ENCODE assay signal across 23 cellular contexts in the genomic region with DNA sequence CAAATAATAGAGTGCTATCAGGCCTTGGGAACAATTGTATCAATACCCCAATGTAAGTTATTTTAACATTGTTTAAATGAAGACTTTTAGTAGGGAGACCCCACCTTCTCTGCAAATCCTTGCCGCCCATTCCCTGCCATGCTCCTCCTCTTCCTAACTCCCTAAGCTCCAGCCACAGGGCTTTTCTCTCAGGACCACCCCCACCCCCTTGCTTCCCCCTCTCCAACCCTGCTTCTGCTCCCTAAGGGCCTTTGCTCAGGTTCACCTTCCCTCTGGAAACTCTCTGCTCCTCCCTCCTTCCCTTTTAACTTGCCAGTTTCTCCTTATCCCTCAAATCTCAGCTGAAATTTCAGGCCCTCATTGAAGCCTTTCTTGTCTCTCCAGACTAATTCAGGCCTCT. TPM values are rescaled to one million over a fixed set of nuclear protein-coding genes. Genes with fewer than 3 reads are reported as not detected.
DNase-seq lines count a peak whose midpoint lies in the region; TF ChIP-seq lines count a peak whose summit lies in the region.
"Had no signal": no experiment of that assay in that cellular context is flagged by ENCODE, and none has a peak within 500 bp of the region (broad histone marks: within the 10 kb centered on the region; RNA-seq: fewer than 3 reads in every experiment).

No MANE protein-coding gene starts in this region.

- intact Hi-C loops in A673 (cut with micrococcal nuclease; ENCODE audit: unreplicated experiment), result loop anchor here (10.0 kb wide), 1 partner anchor 741 kb away; no protein-coding TSS in a partner anchor
- intact Hi-C loops in testis (cut with DNase I; ENCODE audit: low total_unique reads), result no loop called here

- peak overlapping the region; percentile 54 for H3K9ac ChIP-seq in SK-N-MC (ENCODE audit: insufficient read length)
- H3K9ac ChIP-seq in fibroblast of lung (ENCODE audit: insufficient read depth, low read length), result peak overlapping the region; percentile 6
- H3K9ac ChIP-seq in parathyroid adenoma, result no peak overlapping the region
- H3K9ac ChIP-seq: GM23248 had no signal

- DNase-seq in A673 (ENCODE audit: low spot score) (no peak), SK-N-MC (ENCODE audit: low read depth, low spot score) (no peak), fibroblast of lung (ENCODE audit: low read depth in 2 of 2) (no peak), testis (no peak)
- no peak for DNase-seq in stimulated activated naive CD4-positive, alpha-beta T cell treated with Interleukin-2 at 50 U/mL for 16 hours (lab: John Stamatoyannopoulos, UW)
- DNase-seq: ACHN; BE2C; C1 segment of cervical spinal cord; CD4-positive, CD25-positive, alpha-beta regulatory T cell; CD8-positive, alpha-beta memory T cell; COR-L47; DMS 273 treated with DMSO at 0.1 percent for 48 hours; DMS53; DND-41; EL; GM23248; H7; HFFc6; IMR-90 had no signal

- H3K27ac ChIP-seq in A673 (ENCODE audit: low read depth, low read length, poor library complexity, severe bottlenecking) (peak overlapping the region; percentile 71), SK-N-MC (peak overlapping the region; percentile 95), fibroblast of lung (ENCODE audit: insufficient read depth, low read length) (no peak overlapping the region), parathyroid adenoma (no peak overlapping the region), testis (no peak overlapping the region)
- H3K27ac ChIP-seq: GM23248 had no signal

- TF ChIP-seq POLR2A in testis (IDR thresholded peaks at IDR 0.05), result no peak

- H3K4me2 ChIP-seq in fibroblast of lung (ENCODE audit: extremely low read depth, insufficient read depth, low read length) (no peak overlapping the region), parathyroid adenoma (ENCODE audit: low read length) (no peak overlapping the region)

- H3K4me1 ChIP-seq in A673 (ENCODE audit: insufficient read depth, low read length, poor library complexity, severe bottlenecking), result peaks cover 78% of the 10 kb centered on the region
- H3K4me1 ChIP-seq in fibroblast of lung (ENCODE audit: control insufficient read depth, extremely low read depth, insufficient read depth, low read length), result peaks cover 3% of the 10 kb centered on the region
- H3K4me1 ChIP-seq in parathyroid adenoma, result peaks cover 18% of the 10 kb centered on the region
- H3K4me1 ChIP-seq in testis, result no peaks in the 10 kb centered on the region

- H3K79me2 ChIP-seq in fibroblast of lung (ENCODE audit: control insufficient read depth, insufficient read depth, low read length), result no peaks in the 10 kb centered on the region
- no peaks in the 10 kb centered on the region for H3K79me2 ChIP-seq in parathyroid adenoma

- no peaks in the 10 kb centered on the region for H3K27me3 ChIP-seq in A673 (replicated peaks; ENCODE audit: insufficient read depth, low read depth, low read length, poor library complexity)
- no peaks in the 10 kb centered on the region for H3K27me3 ChIP-seq in fibroblast of lung (ENCODE audit: control insufficient read depth, insufficient read depth, low read length)
- H3K27me3 ChIP-seq in parathyroid adenoma (ENCODE audit: control insufficient read depth, insufficient read depth, low read length), result no peaks in the 10 kb centered on the region
- H3K27me3 ChIP-seq in testis, result no peaks in the 10 kb centered on the region
- H3K27me3 ChIP-seq: BE2C had no signal

- H2AFZ ChIP-seq in fibroblast of lung (ENCODE audit: low read length) (no peak overlapping the region), parathyroid adenoma (peak overlapping the region; percentile 11)
- H2AFZ ChIP-seq: GM23248 had no signal

- 88 to 89% methylated on average over 1 of the region's 1 CpG for WGBS in testis, 2 donors

- no TSS peak for BruUV-seq in A673 (replicated peaks; lab: Mats Ljungman, UMichigan)

- no peaks in the 10 kb centered on the region for H3K36me3 ChIP-seq in A673 (ENCODE audit: insufficient read depth, low read length, poor library complexity, severe bottlenecking)
- no peaks in the 10 kb centered on the region for H3K36me3 ChIP-seq in SK-N-MC (ENCODE audit: insufficient read depth, low read length)
- H3K36me3 ChIP-seq in fibroblast of lung (ENCODE audit: control insufficient read depth, insufficient read depth, low read length), result no peaks in the 10 kb centered on the region
- no peaks in the 10 kb centered on the region for H3K36me3 ChIP-seq in parathyroid adenoma (ENCODE audit: control insufficient read depth, insufficient read depth, low read length)
- no peaks in the 10 kb centered on the region for H3K36me3 ChIP-seq in testis (ENCODE audit: low read depth, missing control alignments)
- H3K36me3 ChIP-seq: BE2C had no signal

- H3K4me3 ChIP-seq in A673 (ENCODE audit: low read depth, low read length, poor library complexity, severe bottlenecking), result no peak overlapping the region
- no peak overlapping the region for H3K4me3 ChIP-seq in SK-N-MC
- H3K4me3 ChIP-seq in fibroblast of lung (replicated peaks in 1 of 4; ENCODE audit: control extremely low read depth in 1 of 4, insufficient read depth in 1 of 4, low read depth in 3 of 4, low read length in 4 of 4), result no peak overlapping the region
- no peak overlapping the region for H3K4me3 ChIP-seq in parathyroid adenoma (ENCODE audit: low read depth, low read length)
- H3K4me3 ChIP-seq in testis, result no peak overlapping the region
- H3K4me3 ChIP-seq: GM12878, GM23248 had no signal

- no peaks in the 10 kb centered on the region for H4K20me1 ChIP-seq in fibroblast of lung (ENCODE audit: control insufficient read depth, extremely low read depth, insufficient read depth, low read length)

- H3K9me3 ChIP-seq in A673 (ENCODE audit: low read depth, low read length, poor library complexity, severe bottlenecking), result peaks cover 3% of the 10 kb centered on the region
- no peaks in the 10 kb centered on the region for H3K9me3 ChIP-seq in SK-N-MC (ENCODE audit: low read depth, low read length)
- H3K9me3 ChIP-seq in fibroblast of lung (ENCODE audit: control insufficient read depth, insufficient read depth, low read depth, low read length), result no peaks in the 10 kb centered on the region
- H3K9me3 ChIP-seq in parathyroid adenoma (ENCODE audit: control insufficient read depth, low read length), result no peaks in the 10 kb centered on the region
- H3K9me3 ChIP-seq in testis, result no peaks in the 10 kb centered on the region

- CTCF ChIA-PET in A673 (lab: Charles Lee), result no interaction called here

- POLR2A ChIA-PET in A673 (lab: Charles Lee; ENCODE audit: low non-redundant PET), result no interaction called here

- no peak for TF ChIP-seq CTCF in A673 (conservative IDR thresholded peaks at IDR 0.05; ENCODE audit: low read depth, low read length)
- TF ChIP-seq CTCF in fibroblast of lung (conservative IDR thresholded peaks at IDR 0.05 in 1 of 2, IDR thresholded peaks at IDR 0.05 in 1 of 2; ENCODE audit: low read depth in 1 of 2, low read length in 2 of 2), result no peak
- no peak for TF ChIP-seq CTCF in parathyroid adenoma (IDR thresholded peaks at IDR 0.05)
- no peak for TF ChIP-seq CTCF in testis (IDR thresholded peaks at IDR 0.05)

RNA-seq across cellular contexts. Expression of a gene that starts 16.8 kb away (rescaled TPM):
- 0.39 TPM in 1 of 2 replicates, not detected in the other for total RNA-seq in A673 (2021)
- total RNA-seq in fibroblast of lung, result not detected in 2 replicates
- 0.16 and 0.36 TPM in 2 replicates for polyA plus RNA-seq in fibroblast of lung
- 0.42 TPM in 1 of 2 replicates, not detected in the other for polyA plus RNA-seq in fibroblast of lung (2012)
- not detected in 2 replicates for polyA minus RNA-seq in fibroblast of lung (ENCODE audit: low replicate concordance)
- total RNA-seq in testis, result 1 to 10 TPM in 1 of 2 donors, under 1 TPM in 1; 0.19 to 1.2 TPM
- polyA plus RNA-seq in testis (ENCODE audit: insufficient read depth, low read depth, low replicate concordance), result 1.6 TPM
- total RNA-seq: A172; CD4-positive, CD25-positive, alpha-beta regulatory T cell; CD8-positive, alpha-beta memory T cell; G401; GM12878; GM23248; H7 had no signal
- polyA plus RNA-seq: CD4-positive, CD25-positive, alpha-beta regulatory T cell; CD8-positive, alpha-beta memory T cell; GM12878; GM23248 had no signal

RNA-seq across cellular contexts. Expression of a gene that starts 53.7 kb away (rescaled TPM):
- total RNA-seq in A673 (2021) (49.4 and 55.6 TPM in 2 replicates), fibroblast of lung (21.6 and 50.4 TPM in 2 replicates), testis (10 to 100 TPM in 1 of 2 donors, 1 to 10 TPM in 1; 9.8 to 10.7 TPM)
- polyA plus RNA-seq in fibroblast of lung (15.7 and 19.8 TPM in 2 replicates), testis (ENCODE audit: insufficient read depth, low read depth, low replicate concordance) (7.9 TPM)
- polyA plus RNA-seq in fibroblast of lung (2012), result 11.0 and 11.3 TPM in 2 replicates
- polyA minus RNA-seq in fibroblast of lung (ENCODE audit: low replicate concordance), result 17.6 and 33.1 TPM in 2 replicates

Comparison
In these comparisons a context has a peak if more than half of its experiments do, and no peak if none do; other contexts are left out.
1. H3K27ac ChIP-seq: peak in A673 (single experiment) and SK-N-MC (single experiment); none in fibroblast of lung (single experiment), parathyroid adenoma (single experiment) and testis (0 of 2).